9 cellular contexts compared by ENCODE assay signal in the genomic region with DNA sequence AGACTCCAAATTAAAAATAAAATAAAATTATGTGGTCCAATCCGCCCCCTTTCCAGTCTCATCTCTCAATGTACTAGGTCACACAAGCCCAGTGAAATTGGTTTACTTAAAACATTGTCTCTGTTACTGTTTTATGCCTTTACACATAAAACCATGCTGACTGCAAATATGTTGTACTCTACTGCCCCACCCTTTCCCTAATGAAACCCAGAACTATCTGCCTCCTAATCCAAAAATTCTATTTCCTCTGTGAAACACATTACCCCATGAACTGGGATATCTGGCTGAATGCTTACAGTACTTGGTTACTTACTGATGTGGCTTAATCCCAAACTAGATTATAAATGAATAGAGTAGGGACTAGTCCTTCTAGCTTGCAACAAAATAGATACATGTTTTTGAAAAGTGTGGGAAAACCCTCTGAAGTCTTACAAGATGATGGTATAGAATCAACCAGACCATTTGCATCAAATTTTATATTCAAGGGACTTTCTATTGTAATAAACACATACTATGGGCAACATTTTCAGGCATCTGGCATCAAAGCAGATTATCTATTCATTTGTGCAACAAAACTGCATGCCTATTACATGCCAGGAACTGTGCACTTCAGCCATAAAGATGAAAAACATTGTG. TPM values are rescaled to one million over a fixed set of nuclear protein-coding genes. Genes with fewer than 3 reads are reported as not detected.
DNase-seq lines count a peak whose midpoint lies in the region; ATAC-seq and TF ChIP-seq lines count a peak whose summit lies in the region.
"Had no signal": no experiment of that assay in that cellular context is flagged by ENCODE, and none has a peak within 500 bp of the region (broad histone marks: within the 10 kb centered on the region; RNA-seq: fewer than 3 reads in every experiment).

No MANE protein-coding gene starts in this region.

- in situ Hi-C loops in gastrocnemius medialis (cut with MboI; ENCODE audit: low sequenced_read_pairs in 4 of 4): loop anchor here in 1 of 4 donors (25.0 kb wide), 1 partner anchor 1108 kb away; a partner anchor contains a TSS
- in situ Hi-C loops in HAP-1 (cut with MboI; ENCODE audit: low sequenced_read_pairs): no loop called here

- CTCF ChIA-PET in activated CD4-positive, alpha-beta memory T cell treated with anti-CD3 and anti-CD28 coated beads for 36 hours (lab: Charles Lee): interaction anchor here (0.6 to 6.9 kb wide), 3 partner anchors 14 to 21 kb away, joined by 3 to 80 read pairs (median 4); no protein-coding TSS in a partner anchor

- H3K36me3 ChIP-seq in gastrocnemius medialis: no peaks in the 10 kb centered on the region
- peaks cover 14% of the 10 kb centered on the region for H3K36me3 ChIP-seq in HAP-1 (replicated peaks)

- ATAC-seq in gastrocnemius medialis (peak; percentile 9 to 33), HG02678 (IDR thresholded peaks at IDR 0.05; ENCODE audit: unreplicated experiment) (no peak), HG03045 (IDR thresholded peaks at IDR 0.05; ENCODE audit: unreplicated experiment) (no peak)

- H3K27ac ChIP-seq in gastrocnemius medialis: peak overlapping the region in 1 of 4 donors; percentile 100

- H3K9me3 Mint-ChIP-seq in activated CD4-positive, alpha-beta memory T cell treated with anti-CD3 and anti-CD28 coated beads for 36 hours: no peaks in the 10 kb centered on the region

- peak overlapping the region; percentile 1 for H3K4me3 Mint-ChIP-seq in activated CD4-positive, alpha-beta memory T cell treated with anti-CD3 and anti-CD28 coated beads for 36 hours

- TF ChIP-seq CTCF in fibroblast of villous mesenchyme (IDR thresholded peaks at IDR 0.05; ENCODE audit: insufficient read depth, low read depth, low read length) (no peak), gastrocnemius medialis (IDR thresholded peaks at IDR 0.05 in 4 of 5, conservative IDR thresholded peaks at IDR 0.05 in 1 of 5) (no peak)

- TF ChIP-seq POLR2A in gastrocnemius medialis (IDR thresholded peaks at IDR 0.05): no peak

- peaks cover 80 to 82% of the 10 kb centered on the region in 2 donors for H3K4me1 ChIP-seq in gastrocnemius medialis
- H3K4me1 ChIP-seq in HAP-1: peaks cover under 1% of the 10 kb centered on the region

- peak overlapping the region; percentile 70 for H3K27ac Mint-ChIP-seq in activated CD4-positive, alpha-beta memory T cell treated with anti-CD3 and anti-CD28 coated beads for 36 hours

- intact Hi-C loops in activated CD4-positive, alpha-beta memory T cell treated with anti-CD3 and anti-CD28 coated beads for 36 hours (cut with micrococcal nuclease): loop anchor here (2.0 kb wide), 1 partner anchor 19 kb away; no protein-coding TSS in a partner anchor
- intact Hi-C loops in gastrocnemius medialis (cut with DNase I; ENCODE audit: low total_unique reads): no loop called here

- peaks cover 36% of the 10 kb centered on the region for H3K36me3 Mint-ChIP-seq in activated CD4-positive, alpha-beta memory T cell treated with anti-CD3 and anti-CD28 coated beads for 36 hours

- POLR2A ChIA-PET in activated CD4-positive, alpha-beta memory T cell treated with anti-CD3 and anti-CD28 coated beads for 36 hours (lab: Charles Lee): interaction anchor here (0.6 to 2.6 kb wide), 5 partner anchors 8 to 61 kb away, joined by 3 to 18 read pairs (median 3); no protein-coding TSS in a partner anchor

- no peaks in the 10 kb centered on the region for H3K27me3 Mint-ChIP-seq in activated CD4-positive, alpha-beta memory T cell treated with anti-CD3 and anti-CD28 coated beads for 36 hours

- H3K27me3 ChIP-seq in gastrocnemius medialis (no peaks in the 10 kb centered on the region), HAP-1 (ENCODE audit: low read depth) (no peaks in the 10 kb centered on the region)

- peaks cover 86% of the 10 kb centered on the region for H3K4me1 Mint-ChIP-seq in activated CD4-positive, alpha-beta memory T cell treated with anti-CD3 and anti-CD28 coated beads for 36 hours (ENCODE audit: low read depth)

- H3K9me3 ChIP-seq in gastrocnemius medialis: no peaks in the 10 kb centered on the region
- no peaks in the 10 kb centered on the region for H3K9me3 ChIP-seq in HAP-1

- H3K4me3 ChIP-seq in fibroblast of villous mesenchyme (ENCODE audit: low read depth, low read length) (no peak overlapping the region), gastrocnemius medialis (peak overlapping the region in 1 of 4 donors; percentile 39), HAP-1 (no peak overlapping the region)

- peak; percentile 47 for DNase-seq in EH (ENCODE audit: low read depth)
- DNase-seq in activated CD4-positive, alpha-beta memory T cell treated with anti-CD3 and anti-CD28 coated beads for 36 hours: no peak
- peak; percentile 60 for DNase-seq in fibroblast of villous mesenchyme (ENCODE audit: low read depth)
- DNase-seq in gastrocnemius medialis: no peak
- no peak for DNase-seq in HAP-1 (ENCODE audit: low spot score in 2 of 2)
- no peak for DNase-seq in superior temporal gyrus (ENCODE audit: extremely low spot score)
- DNase-seq: midbrain had no signal

RNA-seq across cellular contexts. Expression of a gene that starts 10.0 kb away (rescaled TPM):
- total RNA-seq in activated CD4-positive, alpha-beta memory T cell treated with anti-CD3 and anti-CD28 coated beads for 36 hours: 10 to 100 TPM; 92.1 to 98.6 TPM
- 110 and 112 TPM in 2 replicates for total RNA-seq in fibroblast of villous mesenchyme
- total RNA-seq in gastrocnemius medialis: 10 to 100 TPM; 29.7 to 72.1 (median 38.0) TPM

Comparison
In these comparisons a context has a peak if more than half of its experiments do, and no peak if none do; other contexts are left out.
1. DNase-seq: peak in EH (single experiment) and fibroblast of villous mesenchyme (single experiment); none in activated CD4-positive, alpha-beta memory T cell treated with anti-CD3 and anti-CD28 coated beads for 36 hours (single experiment), gastrocnemius medialis (0 of 2), HAP-1 (0 of 2) and superior temporal gyrus (single experiment).
2. ATAC-seq: peak in gastrocnemius medialis (2 of 2); none in HG02678 (single experiment) and HG03045 (single experiment).